Comparison of ENCODE assay signal across 1 cellular context in genomic region chr11:1876361-1877063, GRCh38.
TF ChIP-seq lines count a peak whose summit lies in the region.

No MANE protein-coding gene starts in this region.

TF ChIP-seq in GM23338, 12 proteins besides CTCF, POLR2A, EP300 and RAD21 (continued from another document):
- TF ChIP-seq, protein P1, sequence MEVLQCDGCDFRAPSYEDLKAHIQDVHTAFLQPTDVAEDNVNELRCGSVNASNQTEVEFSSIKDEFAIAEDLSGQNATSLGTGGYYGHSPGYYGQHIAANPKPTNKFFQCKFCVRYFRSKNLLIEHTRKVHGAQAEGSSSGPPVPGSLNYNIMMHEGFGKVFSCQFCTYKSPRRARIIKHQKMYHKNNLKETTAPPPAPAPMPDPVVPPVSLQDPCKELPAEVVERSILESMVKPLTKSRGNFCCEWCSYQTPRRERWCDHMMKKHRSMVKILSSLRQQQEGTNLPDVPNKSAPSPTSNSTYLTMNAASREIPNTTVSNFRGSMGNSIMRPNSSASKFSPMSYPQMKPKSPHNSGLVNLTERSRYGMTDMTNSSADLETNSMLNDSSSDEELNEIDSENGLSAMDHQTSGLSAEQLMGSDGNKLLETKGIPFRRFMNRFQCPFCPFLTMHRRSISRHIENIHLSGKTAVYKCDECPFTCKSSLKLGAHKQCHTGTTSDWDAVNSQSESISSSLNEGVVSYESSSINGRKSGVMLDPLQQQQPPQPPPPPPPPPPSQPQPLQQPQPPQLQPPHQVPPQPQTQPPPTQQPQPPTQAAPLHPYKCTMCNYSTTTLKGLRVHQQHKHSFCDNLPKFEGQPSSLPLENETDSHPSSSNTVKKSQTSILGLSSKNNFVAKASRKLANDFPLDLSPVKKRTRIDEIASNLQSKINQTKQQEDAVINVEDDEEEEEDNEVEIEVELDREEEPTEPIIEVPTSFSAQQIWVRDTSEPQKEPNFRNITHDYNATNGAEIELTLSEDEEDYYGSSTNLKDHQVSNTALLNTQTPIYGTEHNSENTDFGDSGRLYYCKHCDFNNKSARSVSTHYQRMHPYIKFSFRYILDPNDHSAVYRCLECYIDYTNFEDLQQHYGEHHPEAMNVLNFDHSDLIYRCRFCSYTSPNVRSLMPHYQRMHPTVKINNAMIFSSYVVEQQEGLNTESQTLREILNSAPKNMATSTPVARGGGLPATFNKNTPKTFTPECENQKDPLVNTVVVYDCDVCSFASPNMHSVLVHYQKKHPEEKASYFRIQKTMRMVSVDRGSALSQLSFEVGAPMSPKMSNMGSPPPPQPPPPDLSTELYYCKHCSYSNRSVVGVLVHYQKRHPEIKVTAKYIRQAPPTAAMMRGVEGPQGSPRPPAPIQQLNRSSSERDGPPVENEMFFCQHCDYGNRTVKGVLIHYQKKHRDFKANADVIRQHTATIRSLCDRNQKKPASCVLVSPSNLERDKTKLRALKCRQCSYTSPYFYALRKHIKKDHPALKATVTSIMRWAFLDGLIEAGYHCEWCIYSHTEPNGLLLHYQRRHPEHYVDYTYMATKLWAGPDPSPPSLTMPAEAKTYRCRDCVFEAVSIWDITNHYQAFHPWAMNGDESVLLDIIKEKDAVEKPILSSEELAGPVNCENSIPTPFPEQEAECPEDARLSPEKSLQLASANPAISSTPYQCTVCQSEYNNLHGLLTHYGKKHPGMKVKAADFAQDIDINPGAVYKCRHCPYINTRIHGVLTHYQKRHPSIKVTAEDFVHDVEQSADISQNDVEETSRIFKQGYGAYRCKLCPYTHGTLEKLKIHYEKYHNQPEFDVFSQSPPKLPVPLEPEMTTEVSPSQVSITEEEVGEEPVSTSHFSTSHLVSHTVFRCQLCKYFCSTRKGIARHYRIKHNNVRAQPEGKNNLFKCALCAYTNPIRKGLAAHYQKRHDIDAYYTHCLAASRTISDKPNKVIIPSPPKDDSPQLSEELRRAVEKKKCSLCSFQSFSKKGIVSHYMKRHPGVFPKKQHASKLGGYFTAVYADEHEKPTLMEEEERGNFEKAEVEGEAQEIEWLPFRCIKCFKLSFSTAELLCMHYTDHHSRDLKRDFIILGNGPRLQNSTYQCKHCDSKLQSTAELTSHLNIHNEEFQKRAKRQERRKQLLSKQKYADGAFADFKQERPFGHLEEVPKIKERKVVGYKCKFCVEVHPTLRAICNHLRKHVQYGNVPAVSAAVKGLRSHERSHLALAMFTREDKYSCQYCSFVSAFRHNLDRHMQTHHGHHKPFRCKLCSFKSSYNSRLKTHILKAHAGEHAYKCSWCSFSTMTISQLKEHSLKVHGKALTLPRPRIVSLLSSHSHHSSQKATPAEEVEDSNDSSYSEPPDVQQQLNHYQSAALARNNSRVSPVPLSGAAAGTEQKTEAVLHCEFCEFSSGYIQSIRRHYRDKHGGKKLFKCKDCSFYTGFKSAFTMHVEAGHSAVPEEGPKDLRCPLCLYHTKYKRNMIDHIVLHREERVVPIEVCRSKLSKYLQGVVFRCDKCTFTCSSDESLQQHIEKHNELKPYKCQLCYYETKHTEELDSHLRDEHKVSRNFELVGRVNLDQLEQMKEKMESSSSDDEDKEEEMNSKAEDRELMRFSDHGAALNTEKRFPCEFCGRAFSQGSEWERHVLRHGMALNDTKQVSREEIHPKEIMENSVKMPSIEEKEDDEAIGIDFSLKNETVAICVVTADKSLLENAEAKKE (CRISPR knock-in tag; IDR thresholded peaks at IDR 0.05), result no peak
- TF ChIP-seq ZNF114 (CRISPR knock-in tag; IDR thresholded peaks at IDR 0.05) (no peak), STAT1 (IDR thresholded peaks at IDR 0.05; ENCODE audit: unreplicated experiment) (no peak), EZH2phosphoT487 (IDR thresholded peaks at IDR 0.05; ENCODE audit: unreplicated experiment) (no peak), JUNB (IDR thresholded peaks at IDR 0.05; ENCODE audit: unreplicated experiment) (no peak), NANOG (IDR thresholded peaks at IDR 0.05; ENCODE audit: borderline replicate concordance) (no peak), ETS1 (IDR thresholded peaks at IDR 0.05) (no peak), POLR2AphosphoS5 (IDR thresholded peaks at IDR 0.05; ENCODE audit: low read depth) (no peak), ZNF331 (CRISPR knock-in tag; IDR thresholded peaks at IDR 0.05; ENCODE audit: low read depth) (no peak), CREB1 (CRISPR knock-in tag; IDR thresholded peaks at IDR 0.05; ENCODE audit: low read depth) (no peak)
- TF ChIP-seq, protein P2, sequence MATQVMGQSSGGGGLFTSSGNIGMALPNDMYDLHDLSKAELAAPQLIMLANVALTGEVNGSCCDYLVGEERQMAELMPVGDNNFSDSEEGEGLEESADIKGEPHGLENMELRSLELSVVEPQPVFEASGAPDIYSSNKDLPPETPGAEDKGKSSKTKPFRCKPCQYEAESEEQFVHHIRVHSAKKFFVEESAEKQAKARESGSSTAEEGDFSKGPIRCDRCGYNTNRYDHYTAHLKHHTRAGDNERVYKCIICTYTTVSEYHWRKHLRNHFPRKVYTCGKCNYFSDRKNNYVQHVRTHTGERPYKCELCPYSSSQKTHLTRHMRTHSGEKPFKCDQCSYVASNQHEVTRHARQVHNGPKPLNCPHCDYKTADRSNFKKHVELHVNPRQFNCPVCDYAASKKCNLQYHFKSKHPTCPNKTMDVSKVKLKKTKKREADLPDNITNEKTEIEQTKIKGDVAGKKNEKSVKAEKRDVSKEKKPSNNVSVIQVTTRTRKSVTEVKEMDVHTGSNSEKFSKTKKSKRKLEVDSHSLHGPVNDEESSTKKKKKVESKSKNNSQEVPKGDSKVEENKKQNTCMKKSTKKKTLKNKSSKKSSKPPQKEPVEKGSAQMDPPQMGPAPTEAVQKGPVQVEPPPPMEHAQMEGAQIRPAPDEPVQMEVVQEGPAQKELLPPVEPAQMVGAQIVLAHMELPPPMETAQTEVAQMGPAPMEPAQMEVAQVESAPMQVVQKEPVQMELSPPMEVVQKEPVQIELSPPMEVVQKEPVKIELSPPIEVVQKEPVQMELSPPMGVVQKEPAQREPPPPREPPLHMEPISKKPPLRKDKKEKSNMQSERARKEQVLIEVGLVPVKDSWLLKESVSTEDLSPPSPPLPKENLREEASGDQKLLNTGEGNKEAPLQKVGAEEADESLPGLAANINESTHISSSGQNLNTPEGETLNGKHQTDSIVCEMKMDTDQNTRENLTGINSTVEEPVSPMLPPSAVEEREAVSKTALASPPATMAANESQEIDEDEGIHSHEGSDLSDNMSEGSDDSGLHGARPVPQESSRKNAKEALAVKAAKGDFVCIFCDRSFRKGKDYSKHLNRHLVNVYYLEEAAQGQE (IDR thresholded peaks at IDR 0.05; ENCODE audit: unreplicated experiment), result no peak
